10 cellular contexts compared by ENCODE assay signal in the genomic region with DNA sequence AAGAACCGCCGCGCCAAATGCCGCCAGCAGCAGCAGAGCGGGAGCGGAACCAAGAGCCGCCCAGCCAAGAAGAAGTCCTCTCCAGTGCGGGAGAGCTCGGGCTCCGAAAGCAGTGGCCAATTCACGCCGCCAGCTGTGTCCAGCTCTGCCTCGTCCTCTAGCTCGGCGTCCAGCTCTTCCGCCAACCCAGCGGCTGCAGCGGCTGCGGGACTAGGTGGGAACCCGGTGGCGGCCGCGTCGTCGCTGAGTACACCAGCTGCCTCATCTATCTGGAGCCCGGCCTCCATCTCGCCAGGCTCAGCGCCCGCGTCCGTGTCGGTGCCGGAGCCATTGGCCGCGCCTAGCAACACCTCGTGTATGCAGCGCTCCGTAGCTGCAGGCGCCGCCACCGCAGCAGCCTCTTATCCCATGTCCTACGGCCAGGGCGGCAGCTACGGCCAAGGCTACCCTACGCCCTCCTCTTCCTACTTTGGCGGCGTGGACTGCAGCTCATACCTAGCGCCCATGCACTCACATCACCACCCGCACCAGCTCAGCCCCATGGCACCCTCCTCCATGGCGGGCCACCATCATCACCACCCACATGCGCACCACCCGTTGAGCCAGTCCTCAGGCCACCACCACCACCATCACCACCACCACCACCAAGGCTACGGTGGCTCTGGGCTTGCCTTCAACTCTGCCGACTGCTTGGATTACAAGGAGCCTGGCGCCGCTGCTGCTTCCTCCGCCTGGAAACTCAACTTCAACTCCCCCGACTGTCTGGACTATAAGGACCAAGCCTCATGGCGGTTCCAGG. TPM values are rescaled to one million over a fixed set of nuclear protein-coding genes. Genes with fewer than 3 reads are reported as not detected.
DNase-seq lines count a peak whose midpoint lies in the region; ATAC-seq, FAIRE-seq and TF ChIP-seq lines count a peak whose summit lies in the region.
"Had no signal": no experiment of that assay in that cellular context is flagged by ENCODE, and none has a peak within 500 bp of the region (broad histone marks: within the 10 kb centered on the region; RNA-seq: fewer than 3 reads in every experiment).

No MANE protein-coding gene starts in this region.

- peaks cover 50% of the 10 kb centered on the region for H4K20me1 ChIP-seq in astrocyte (ENCODE audit: insufficient read depth, low read length)

- peaks cover 80% of the 10 kb centered on the region for H3K27me3 Mint-ChIP-seq in activated naive CD4-positive, alpha-beta T cell treated with anti-CD3 and anti-CD28 coated beads for 36 hours (ENCODE audit: low read depth)
- peaks cover 80% of the 10 kb centered on the region for H3K27me3 Mint-ChIP-seq in astrocyte (ENCODE audit: low read depth, unreplicated experiment)

- intact Hi-C loops in activated naive CD4-positive, alpha-beta T cell treated with anti-CD3 and anti-CD28 coated beads for 36 hours (cut with micrococcal nuclease) = loop anchor here (2.0 to 10.0 kb wide), 3 partner anchors 367 to 751 kb away; a partner anchor contains a TSS

- no peak overlapping the region for H3K4me3 ChIP-seq in astrocyte (ENCODE audit: insufficient read depth, low read depth, low read length)
- H3K4me3 ChIP-seq in mesodermal cell (ENCODE audit: extremely low read depth, insufficient read depth, low read length, poor library complexity, severe bottlenecking) = peak overlapping the region; percentile 3
- peak overlapping the region; percentile 63 for H3K4me3 ChIP-seq in thoracic aorta
- H3K4me3 ChIP-seq: left lung had no signal

- CTCF ChIA-PET in activated naive CD4-positive, alpha-beta T cell treated with anti-CD3 and anti-CD28 coated beads for 36 hours (lab: Charles Lee) = interaction anchor here (1.4 kb wide), 1 partner anchor 370 kb away, joined by 4 read pairs; no protein-coding TSS in a partner anchor

- H3K9me3 ChIP-seq in astrocyte (ENCODE audit: insufficient read depth, low read depth, low read length) (no peaks in the 10 kb centered on the region), mesodermal cell (ENCODE audit: control insufficient read depth, low read length) (no peaks in the 10 kb centered on the region), thoracic aorta (no peaks in the 10 kb centered on the region)
- H3K9me3 ChIP-seq: left lung had no signal

- H3K4me3 Mint-ChIP-seq in activated naive CD4-positive, alpha-beta T cell treated with anti-CD3 and anti-CD28 coated beads for 36 hours = peak overlapping the region; percentile 30
- no peak overlapping the region for H3K4me3 Mint-ChIP-seq in astrocyte (ENCODE audit: unreplicated experiment)

- H3K27ac ChIP-seq in astrocyte (ENCODE audit: low read depth, low read length) (no peak overlapping the region), mesodermal cell (ENCODE audit: low read depth, low read length, severe bottlenecking) (no peak overlapping the region), thoracic aorta (peak overlapping the region in 1 of 2 donors; percentile 15)
- H3K27ac ChIP-seq: left lung had no signal

- peaks cover 92% of the 10 kb centered on the region for H3K27me3 ChIP-seq in astrocyte (ENCODE audit: insufficient read depth, low read length)
- peaks cover 51% of the 10 kb centered on the region for H3K27me3 ChIP-seq in thoracic aorta (replicated peaks; ENCODE audit: insufficient read depth)

- no peaks in the 10 kb centered on the region for H3K9me3 Mint-ChIP-seq in activated naive CD4-positive, alpha-beta T cell treated with anti-CD3 and anti-CD28 coated beads for 36 hours
- H3K9me3 Mint-ChIP-seq in astrocyte (ENCODE audit: unreplicated experiment) = peaks cover 29% of the 10 kb centered on the region

- H3K79me2 ChIP-seq in astrocyte (ENCODE audit: insufficient read depth, low read length) = peaks cover 50% of the 10 kb centered on the region

- H3K4me2 ChIP-seq in astrocyte (ENCODE audit: low read length) = peak overlapping the region; percentile 92

- H3K36me3 Mint-ChIP-seq in activated naive CD4-positive, alpha-beta T cell treated with anti-CD3 and anti-CD28 coated beads for 36 hours (ENCODE audit: low read depth) = no peaks in the 10 kb centered on the region
- H3K36me3 Mint-ChIP-seq in astrocyte (ENCODE audit: low read depth, unreplicated experiment) = peaks cover 1% of the 10 kb centered on the region

- TF ChIP-seq CTCF in astrocyte (IDR thresholded peaks at IDR 0.05; ENCODE audit: insufficient read depth, low read depth, low read length) (no peak), thoracic aorta (IDR thresholded peaks at IDR 0.05) (no peak)

- H3K4me1 ChIP-seq in astrocyte (ENCODE audit: insufficient read depth, low read length) (peaks cover 4% of the 10 kb centered on the region), mesodermal cell (ENCODE audit: control insufficient read depth, insufficient read depth, low read length, poor library complexity, severe bottlenecking) (peaks cover 26% of the 10 kb centered on the region), thoracic aorta (ENCODE audit: control insufficient read depth in 1 of 2, low read depth in 2 of 2) (peaks cover 33 to 58% of the 10 kb centered on the region in 2 donors)

- peak overlapping the region; percentile 34 for H2AFZ ChIP-seq in astrocyte (ENCODE audit: low read depth, low read length)

- H3K9ac ChIP-seq in astrocyte (ENCODE audit: low read length) = peak overlapping the region; percentile 18

- peak; percentile 12 for DNase-seq in activated naive CD4-positive, alpha-beta T cell treated with anti-CD3 and anti-CD28 coated beads for 36 hours
- DNase-seq in activated naive CD4-positive, alpha-beta T cell treated with anti-CD3 and anti-CD28 coated beads, Interleukin-2, amount 50 U/mL, for 16 hours = no peak
- no peak for DNase-seq in astrocyte (ENCODE audit: low read depth)
- DNase-seq in thoracic aorta (ENCODE audit: low spot score) = no peak
- no peak for DNase-seq in A172 (ENCODE audit: low spot score)
- no peak for DNase-seq in NCI-H2171 (lab: John Stamatoyannopoulos, UW)
- DNase-seq: caudate nucleus, left lung had no signal

- FAIRE-seq in astrocyte (lab: Jason Lieb, UNC) = no peak

- WGBS in mesodermal cell (ENCODE audit: insufficient coverage in 2 of 2), 2 experiments = 2% methylated on average over 47 to 57 of the region's 59 CpGs

- ATAC-seq in thoracic aorta (ENCODE audit: insufficient number of reproducible peaks, low FRiP score, low read depth) (no peak), GM19455 (IDR thresholded peaks at IDR 0.05; ENCODE audit: unreplicated experiment) (no peak)
- ATAC-seq: left lung had no signal

- peaks cover 69% of the 10 kb centered on the region for H3K4me1 Mint-ChIP-seq in activated naive CD4-positive, alpha-beta T cell treated with anti-CD3 and anti-CD28 coated beads for 36 hours (ENCODE audit: low read depth)
- H3K4me1 Mint-ChIP-seq in astrocyte (ENCODE audit: low read depth, unreplicated experiment) = no peaks in the 10 kb centered on the region

- no peaks in the 10 kb centered on the region for H3K36me3 ChIP-seq in astrocyte (ENCODE audit: insufficient read depth, low read length)
- H3K36me3 ChIP-seq in mesodermal cell (ENCODE audit: control insufficient read depth, insufficient read depth, low read length) = no peaks in the 10 kb centered on the region
- H3K36me3 ChIP-seq in thoracic aorta = no peaks in the 10 kb centered on the region
- H3K36me3 ChIP-seq: left lung had no signal

- H3K27ac Mint-ChIP-seq in activated naive CD4-positive, alpha-beta T cell treated with anti-CD3 and anti-CD28 coated beads for 36 hours = no peak overlapping the region
- H3K27ac Mint-ChIP-seq in astrocyte (ENCODE audit: unreplicated experiment) = no peak overlapping the region

RNA-seq across cellular contexts. Expression of a gene that starts 5.1 kb away (rescaled TPM):
- not detected for total RNA-seq in activated naive CD4-positive, alpha-beta T cell treated with anti-CD3 and anti-CD28 coated beads for 36 hours
- total RNA-seq in astrocyte (0.30 TPM in 1 of 2 replicates, not detected in the other), thoracic aorta (not detected)
- polyA plus RNA-seq in mesodermal cell (2013, experiment 1 of 2) = not detected
- not detected for polyA plus RNA-seq in mesodermal cell (2013, experiment 2 of 2)
- total RNA-seq in A172 (2014; rRNA removed; shearing (Covaris generic)) = 0.41 and 0.69 TPM in 2 replicates
